Comparison of ENCODE assay signal across 1 cellular context in the genomic region with DNA sequence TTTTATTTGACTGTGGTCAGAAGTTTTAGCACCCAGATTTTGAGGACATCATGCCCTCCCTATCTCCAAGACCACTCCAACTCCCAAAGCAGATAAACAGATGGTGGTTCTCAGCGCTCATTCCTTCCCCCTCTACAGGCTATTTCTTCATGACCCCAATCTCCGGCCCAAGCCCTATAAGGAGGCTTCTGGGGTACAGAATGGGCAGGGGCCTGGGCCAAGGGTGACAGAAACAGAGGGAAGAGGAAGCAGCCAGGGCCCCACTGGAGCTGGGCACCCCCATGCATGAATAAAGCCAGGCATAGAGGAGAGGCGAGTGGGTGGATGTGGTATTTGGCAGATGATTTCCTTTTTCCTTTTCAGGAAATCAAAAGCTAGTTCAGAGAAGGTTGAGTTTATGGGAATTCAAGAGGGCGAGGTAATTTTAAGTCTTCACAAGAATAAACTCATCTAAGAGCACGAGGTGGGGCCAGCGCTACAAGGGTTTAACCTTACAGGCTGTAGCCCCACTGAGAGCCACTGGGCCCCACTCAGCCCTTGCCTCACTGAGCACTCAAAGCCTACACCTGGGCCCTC.
TF ChIP-seq lines count a peak whose summit lies in the region.

No MANE protein-coding gene starts in this region.

TF ChIP-seq in HepG2, 621 proteins besides CTCF, POLR2A, EP300 and RAD21 (continued from another document):
- TF ChIP-seq, protein P1, sequence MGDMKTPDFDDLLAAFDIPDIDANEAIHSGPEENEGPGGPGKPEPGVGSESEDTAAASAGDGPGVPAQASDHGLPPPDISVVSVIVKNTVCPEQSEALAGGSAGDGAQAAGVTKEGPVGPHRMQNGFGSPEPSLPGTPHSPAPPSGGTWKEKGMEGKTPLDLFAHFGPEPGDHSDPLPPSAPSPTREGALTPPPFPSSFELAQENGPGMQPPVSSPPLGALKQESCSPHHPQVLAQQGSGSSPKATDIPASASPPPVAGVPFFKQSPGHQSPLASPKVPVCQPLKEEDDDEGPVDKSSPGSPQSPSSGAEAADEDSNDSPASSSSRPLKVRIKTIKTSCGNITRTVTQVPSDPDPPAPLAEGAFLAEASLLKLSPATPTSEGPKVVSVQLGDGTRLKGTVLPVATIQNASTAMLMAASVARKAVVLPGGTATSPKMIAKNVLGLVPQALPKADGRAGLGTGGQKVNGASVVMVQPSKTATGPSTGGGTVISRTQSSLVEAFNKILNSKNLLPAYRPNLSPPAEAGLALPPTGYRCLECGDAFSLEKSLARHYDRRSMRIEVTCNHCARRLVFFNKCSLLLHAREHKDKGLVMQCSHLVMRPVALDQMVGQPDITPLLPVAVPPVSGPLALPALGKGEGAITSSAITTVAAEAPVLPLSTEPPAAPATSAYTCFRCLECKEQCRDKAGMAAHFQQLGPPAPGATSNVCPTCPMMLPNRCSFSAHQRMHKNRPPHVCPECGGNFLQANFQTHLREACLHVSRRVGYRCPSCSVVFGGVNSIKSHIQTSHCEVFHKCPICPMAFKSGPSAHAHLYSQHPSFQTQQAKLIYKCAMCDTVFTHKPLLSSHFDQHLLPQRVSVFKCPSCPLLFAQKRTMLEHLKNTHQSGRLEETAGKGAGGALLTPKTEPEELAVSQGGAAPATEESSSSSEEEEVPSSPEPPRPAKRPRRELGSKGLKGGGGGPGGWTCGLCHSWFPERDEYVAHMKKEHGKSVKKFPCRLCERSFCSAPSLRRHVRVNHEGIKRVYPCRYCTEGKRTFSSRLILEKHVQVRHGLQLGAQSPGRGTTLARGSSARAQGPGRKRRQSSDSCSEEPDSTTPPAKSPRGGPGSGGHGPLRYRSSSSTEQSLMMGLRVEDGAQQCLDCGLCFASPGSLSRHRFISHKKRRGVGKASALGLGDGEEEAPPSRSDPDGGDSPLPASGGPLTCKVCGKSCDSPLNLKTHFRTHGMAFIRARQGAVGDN (CRISPR knock-in tag; IDR thresholded peaks at IDR 0.05), result 0 out of 2 replicates have a peak, but pooled peaks have one; percentile 8
- TF ChIP-seq, protein P2, sequence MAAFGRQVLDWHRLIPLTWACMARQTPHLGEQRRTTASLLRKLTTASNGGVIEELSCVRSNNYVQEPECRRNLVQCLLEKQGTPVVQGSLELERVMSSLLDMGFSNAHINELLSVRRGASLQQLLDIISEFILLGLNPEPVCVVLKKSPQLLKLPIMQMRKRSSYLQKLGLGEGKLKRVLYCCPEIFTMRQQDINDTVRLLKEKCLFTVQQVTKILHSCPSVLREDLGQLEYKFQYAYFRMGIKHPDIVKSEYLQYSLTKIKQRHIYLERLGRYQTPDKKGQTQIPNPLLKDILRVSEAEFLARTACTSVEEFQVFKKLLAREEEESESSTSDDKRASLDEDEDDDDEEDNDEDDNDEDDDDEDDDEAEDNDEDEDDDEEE (CRISPR knock-in tag; IDR thresholded peaks at IDR 0.05), result 0 out of 2 replicates have a peak, but pooled peaks have one; percentile 1
